In genomic region chr5:100864931-100865330, GRCh38 we compare ENCODE assay signal across 31 cellular contexts. TPM values are rescaled to one million over a fixed set of nuclear protein-coding genes. Genes with fewer than 3 reads are reported as not detected.
DNase-seq lines count a peak whose midpoint lies in the region; ATAC-seq and TF ChIP-seq lines count a peak whose summit lies in the region.
"Had no signal": no experiment of that assay in that cellular context is flagged by ENCODE, and none has a peak within 500 bp of the region (broad histone marks: within the 10 kb centered on the region; RNA-seq: fewer than 3 reads in every experiment).

No MANE protein-coding gene starts in this region.

- ATAC-seq in activated CD4-positive, alpha-beta T cell treated with anti-CD3 and anti-CD28 coated beads for 36 hours: no peak
- ATAC-seq in PC-3 (no peak; the same call in 1 of the 2 replicates), left cardiac atrium (no peak)
- ATAC-seq in stimulated activated naive B cell treated with anti-CD40 and anti-IgM and Interleukin-4, amounts not matched to agents 10 μg/mL and 1 μg/mL and 100 μg/mL, for 72 hours (replicated peaks): no peak
- no peak for ATAC-seq in effector memory CD8-positive, alpha-beta T cell (replicated peaks)
- ATAC-seq: activated CD8-positive, alpha-beta memory T cell treated with anti-CD3 and anti-CD28 coated beads, Interleukin-2, amount 10 ng/mL, durations not matched to agents 7 days and 5 days had no signal

- H3F3A ChIP-seq in PC-3 (ENCODE audit: low read length, unreplicated experiment): no peaks in the 10 kb centered on the region

- no peak overlapping the region for H2AFZ ChIP-seq in PC-3 (ENCODE audit: low read length)

- H3K4me1 Mint-ChIP-seq in activated CD4-positive, alpha-beta T cell treated with anti-CD3 and anti-CD28 coated beads for 36 hours: peaks cover 73% of the 10 kb centered on the region
- H3K4me1 Mint-ChIP-seq in stimulated activated naive B cell treated with anti-CD40 and anti-IgM and Interleukin-4, amounts not matched to agents 10 μg/mL and 1 μg/mL and 100 μg/mL, for 72 hours: peaks cover 22 to 49% of the 10 kb centered on the region in 2 donors
- peaks cover 20 to 61% of the 10 kb centered on the region in 2 donors for H3K4me1 Mint-ChIP-seq in effector memory CD8-positive, alpha-beta T cell (ENCODE audit: low read depth in 2 of 2)

- H3K9me3 ChIP-seq in PC-3 (ENCODE audit: low read length): no peaks in the 10 kb centered on the region
- H3K9me3 ChIP-seq: breast epithelium, right atrium auricular region, thyroid gland had no signal

- no peak for DNase-seq in activated CD4-positive, alpha-beta T cell treated with anti-CD3 and anti-CD28 coated beads for 36 hours
- DNase-seq in activated CD4-positive, alpha-beta T cell treated with anti-CD3 and anti-CD28 coated beads, Interleukin-2, amount 50 U/mL, for 4 hours: no peak
- DNase-seq in PC-3 (peak; percentile 63), iPS-NIHi11 (ENCODE audit: low spot score) (peak; percentile 3), left cardiac atrium (no peak), epidermal melanocyte (ENCODE audit: insufficient read length, low spot score) (no peak)
- no peak for DNase-seq in stimulated activated naive B cell treated with anti-CD40 and anti-IgM and Interleukin-4, amounts not matched to agents 10 μg/mL and 1 μg/mL and 100 μg/mL, for 72 hours
- no peak for DNase-seq in effector memory CD8-positive, alpha-beta T cell
- DNase-seq: 8988T; activated CD4-positive, alpha-beta T cell treated with anti-CD3 and anti-CD28 coated beads, Interleukin-2, amount 10 ng/mL, durations not matched to agents 7 days and 5 days; activated CD8-positive, alpha-beta memory T cell treated with anti-CD3 and anti-CD28 coated beads, Interleukin-2, amount 10 ng/mL, durations not matched to agents 7 days and 5 days; activated naive CD4-positive, alpha-beta T cell treated with anti-CD3 and anti-CD28 coated beads, Interleukin-2, amount 50 U/mL, for 16 hours; activated T-cell treated with anti-CD3 and anti-CD28 coated beads, Interleukin-2, amount 50 U/mL, for 48 hours; anterior cingulate cortex; effector CD4-positive, alpha-beta T cell; erythroblast; GOT3; islet precursor cell; left ventricle myocardium inferior; mesendoderm; NCI-H1048; NCI-H446; NCI-H748 treated with DMSO at 0.1 percent for 48 hours; small intestine; T1000; thyroid gland; WERI-Rb-1 had no signal

- POLR2A ChIA-PET in activated CD4-positive, alpha-beta T cell treated with anti-CD3 and anti-CD28 coated beads for 36 hours (lab: Charles Lee): no interaction called here
- POLR2A ChIA-PET in PC-3 (lab: Charles Lee; ENCODE audit: unreplicated experiment): no interaction called here

- H3K27ac ChIP-seq in PC-3 (ENCODE audit: low read length): no peak overlapping the region
- H3K27ac ChIP-seq: breast epithelium, C4-2B, left ventricle myocardium inferior, right atrium auricular region, thyroid gland, WERI-Rb-1 had no signal

- H3K27me3 ChIP-seq in PC-3 (ENCODE audit: low read length): no peaks in the 10 kb centered on the region
- H3K27me3 ChIP-seq: breast epithelium, right atrium auricular region, thyroid gland had no signal

- peaks cover 7% of the 10 kb centered on the region for H3K4me1 ChIP-seq in PC-3 (ENCODE audit: insufficient read depth, low read length)
- H3K4me1 ChIP-seq: breast epithelium, left ventricle myocardium inferior, right atrium auricular region, thyroid gland had no signal

- CTCF ChIA-PET in activated CD4-positive, alpha-beta T cell treated with anti-CD3 and anti-CD28 coated beads for 36 hours (lab: Charles Lee): no interaction called here
- CTCF ChIA-PET in PC-3 (lab: Charles Lee): no interaction called here

- H3K9me2 ChIP-seq in PC-3 (replicated peaks; ENCODE audit: low read length): no peaks in the 10 kb centered on the region

- H3K27me3 Mint-ChIP-seq in activated CD4-positive, alpha-beta T cell treated with anti-CD3 and anti-CD28 coated beads for 36 hours: no peaks in the 10 kb centered on the region
- H3K27me3 Mint-ChIP-seq in stimulated activated naive B cell treated with anti-CD40 and anti-IgM and Interleukin-4, amounts not matched to agents 10 μg/mL and 1 μg/mL and 100 μg/mL, for 72 hours: no peaks in the 10 kb centered on the region
- no peaks in the 10 kb centered on the region for H3K27me3 Mint-ChIP-seq in effector memory CD8-positive, alpha-beta T cell
- H3K27me3 Mint-ChIP-seq: activated CD4-positive, alpha-beta T cell treated with anti-CD3 and anti-CD28 coated beads, Interleukin-2, amount 10 ng/mL, durations not matched to agents 7 days and 5 days; activated CD8-positive, alpha-beta memory T cell treated with anti-CD3 and anti-CD28 coated beads, Interleukin-2, amount 10 ng/mL, durations not matched to agents 7 days and 5 days had no signal

- H3K36me3 ChIP-seq in PC-3 (ENCODE audit: low read depth, low read length): no peaks in the 10 kb centered on the region
- H3K36me3 ChIP-seq: breast epithelium, left ventricle myocardium inferior, right atrium auricular region, thyroid gland, WERI-Rb-1 had no signal

- peak overlapping the region; percentile 15; the same call in 1 of the 2 replicates for H3K4me2 ChIP-seq in PC-3 (ENCODE audit: low read length)

- H3K9ac ChIP-seq in PC-3 (ENCODE audit: low read length): no peak overlapping the region

- intact Hi-C loops in activated CD4-positive, alpha-beta T cell treated with anti-CD3 and anti-CD28 coated beads for 36 hours (cut with DNase I, micrococcal nuclease): loop anchor here (1.0 to 5.0 kb wide), 2 partner anchors 7 to 38 kb away; no protein-coding TSS in a partner anchor
- intact Hi-C loops in PC-3 (cut with micrococcal nuclease): no loop called here
- intact Hi-C loops in left cardiac atrium (cut with DNase I): no loop called here

- no peak for TF ChIP-seq CTCF in PC-3 (conservative IDR thresholded peaks at IDR 0.05; ENCODE audit: low read depth, low read length)

- H3K36me3 Mint-ChIP-seq in activated CD4-positive, alpha-beta T cell treated with anti-CD3 and anti-CD28 coated beads for 36 hours (ENCODE audit: low read depth): peaks cover 62% of the 10 kb centered on the region
- peaks cover 39 to 70% of the 10 kb centered on the region in 2 donors for H3K36me3 Mint-ChIP-seq in stimulated activated naive B cell treated with anti-CD40 and anti-IgM and Interleukin-4, amounts not matched to agents 10 μg/mL and 1 μg/mL and 100 μg/mL, for 72 hours
- H3K36me3 Mint-ChIP-seq in effector memory CD8-positive, alpha-beta T cell (ENCODE audit: insufficient read depth): peaks cover 13% of the 10 kb centered on the region

- H3K27ac Mint-ChIP-seq in activated CD4-positive, alpha-beta T cell treated with anti-CD3 and anti-CD28 coated beads for 36 hours: peak overlapping the region; percentile 14
- H3K27ac Mint-ChIP-seq in stimulated activated naive B cell treated with anti-CD40 and anti-IgM and Interleukin-4, amounts not matched to agents 10 μg/mL and 1 μg/mL and 100 μg/mL, for 72 hours: peak overlapping the region; percentile 11
- peak overlapping the region in 1 of 2 donors; percentile 69 for H3K27ac Mint-ChIP-seq in effector memory CD8-positive, alpha-beta T cell
- H3K27ac Mint-ChIP-seq: activated CD4-positive, alpha-beta T cell treated with anti-CD3 and anti-CD28 coated beads, Interleukin-2, amount 10 ng/mL, durations not matched to agents 7 days and 5 days; activated CD8-positive, alpha-beta memory T cell treated with anti-CD3 and anti-CD28 coated beads, Interleukin-2, amount 10 ng/mL, durations not matched to agents 7 days and 5 days had no signal

- no peaks in the 10 kb centered on the region for H4K20me1 ChIP-seq in PC-3 (ENCODE audit: low read length)

- H3K4me3 Mint-ChIP-seq in activated CD4-positive, alpha-beta T cell treated with anti-CD3 and anti-CD28 coated beads for 36 hours: no peak overlapping the region
- H3K4me3 Mint-ChIP-seq in stimulated activated naive B cell treated with anti-CD40 and anti-IgM and Interleukin-4, amounts not matched to agents 10 μg/mL and 1 μg/mL and 100 μg/mL, for 72 hours: no peak overlapping the region
- H3K4me3 Mint-ChIP-seq in effector memory CD8-positive, alpha-beta T cell: no peak overlapping the region
- H3K4me3 Mint-ChIP-seq: activated CD4-positive, alpha-beta T cell treated with anti-CD3 and anti-CD28 coated beads, Interleukin-2, amount 10 ng/mL, durations not matched to agents 7 days and 5 days; activated CD8-positive, alpha-beta memory T cell treated with anti-CD3 and anti-CD28 coated beads, Interleukin-2, amount 10 ng/mL, durations not matched to agents 7 days and 5 days had no signal

- BruUV-seq in PC-3 (replicated peaks; lab: Mats Ljungman, UMichigan): no TSS peak

- peaks cover 4% of the 10 kb centered on the region for H3K9me3 Mint-ChIP-seq in activated CD4-positive, alpha-beta T cell treated with anti-CD3 and anti-CD28 coated beads for 36 hours (ENCODE audit: low read depth)
- peaks cover 7 to 11% of the 10 kb centered on the region in 2 donors for H3K9me3 Mint-ChIP-seq in stimulated activated naive B cell treated with anti-CD40 and anti-IgM and Interleukin-4, amounts not matched to agents 10 μg/mL and 1 μg/mL and 100 μg/mL, for 72 hours
- no peaks in the 10 kb centered on the region for H3K9me3 Mint-ChIP-seq in effector memory CD8-positive, alpha-beta T cell

- H3K4me3 ChIP-seq in PC-3 (ENCODE audit: low read length): no peak overlapping the region
- H3K4me3 ChIP-seq: breast epithelium, left ventricle myocardium inferior, right atrium auricular region, thyroid gland had no signal

- H3K79me2 ChIP-seq in PC-3 (ENCODE audit: low read length): no peaks in the 10 kb centered on the region

RNA-seq across cellular contexts. Expression of gene ST8SIA4, which starts 38.2 kb away (rescaled TPM):
- total RNA-seq in activated CD4-positive, alpha-beta T cell treated with anti-CD3 and anti-CD28 coated beads for 36 hours: 10 to 100 TPM; 31.7 to 32.0 TPM
- total RNA-seq in PC-3 (2014; rRNA removed) (0.63 and 0.91 TPM in 2 replicates), left cardiac atrium (1 to 10 TPM; 4.9 to 8.1 TPM)
- total RNA-seq: HT1080 had no signal

Comparison
In these comparisons a context has a peak if more than half of its experiments do, and no peak if none do; other contexts are left out.
1. DNase-seq: peak in PC-3 (single experiment) and iPS-NIHi11 (single experiment); none in activated CD4-positive, alpha-beta T cell treated with anti-CD3 and anti-CD28 coated beads for 36 hours (single experiment), activated CD4-positive, alpha-beta T cell treated with anti-CD3 and anti-CD28 coated beads, Interleukin-2, amount 50 U/mL, for 4 hours (0 of 2), stimulated activated naive B cell treated with anti-CD40 and anti-IgM and Interleukin-4, amounts not matched to agents 10 μg/mL and 1 μg/mL and 100 μg/mL, for 72 hours (single experiment), effector memory CD8-positive, alpha-beta T cell (0 of 3), left cardiac atrium (single experiment) and epidermal melanocyte (single experiment).
2. intact Hi-C loops: an anchor here in activated CD4-positive, alpha-beta T cell treated with anti-CD3 and anti-CD28 coated beads for 36 hours (1.0 to 5.0 kb wide); none called in PC-3 and left cardiac atrium.